19 cellular contexts compared by ENCODE assay signal in genomic region chr3:167728631-167729335, GRCh38. TPM values are rescaled to one million over a fixed set of nuclear protein-coding genes. Genes with fewer than 3 reads are reported as not detected.
A peak's percentile ranks its signal among the peaks of the same experiment; 100 is the strongest.
DNase-seq lines count a peak whose midpoint lies in the region; ATAC-seq and TF ChIP-seq lines count a peak whose summit lies in the region.
"Had no signal": no experiment of that assay in that cellular context is flagged by ENCODE, and none has a peak within 500 bp of the region (broad histone marks: within the 10 kb centered on the region; RNA-seq: fewer than 3 reads in every experiment).

No MANE protein-coding gene starts in this region.

- no peaks in the 10 kb centered on the region for H3K36me3 ChIP-seq in upper lobe of right lung
- H3K36me3 ChIP-seq: ovary, thyroid gland had no signal

- H3K4me1 Mint-ChIP-seq in natural killer cell (peaks cover 55 to 58% of the 10 kb centered on the region in 2 donors), WTC11 (peaks cover 79% of the 10 kb centered on the region)
- peaks cover 25 to 31% of the 10 kb centered on the region in 2 donors for H3K4me1 Mint-ChIP-seq in natural killer cell treated with Interleukin-12 subunit alpha and Interleukin-12 subunit beta and Interleukin-15 and Interleukin-18, amount 100 ng/mL, for 72 hours (ENCODE audit: low read depth in 2 of 2)
- H3K4me1 Mint-ChIP-seq in activated T-cell treated with anti-CD3 and anti-CD28 coated beads, Interleukin-2, amount 50 U/mL, for 4 hours (ENCODE audit: low read depth): peaks cover 50% of the 10 kb centered on the region

- no peaks in the 10 kb centered on the region for H3K36me3 Mint-ChIP-seq in natural killer cell
- H3K36me3 Mint-ChIP-seq in natural killer cell treated with Interleukin-12 subunit alpha and Interleukin-12 subunit beta and Interleukin-15 and Interleukin-18, amount 100 ng/mL, for 72 hours: no peaks in the 10 kb centered on the region
- H3K36me3 Mint-ChIP-seq in WTC11: no peaks in the 10 kb centered on the region
- peaks cover 7% of the 10 kb centered on the region for H3K36me3 Mint-ChIP-seq in activated T-cell treated with anti-CD3 and anti-CD28 coated beads, Interleukin-2, amount 50 U/mL, for 4 hours (ENCODE audit: insufficient read depth)
- H3K36me3 Mint-ChIP-seq: activated naive CD8-positive, alpha-beta T cell had no signal

- no peaks in the 10 kb centered on the region for H3K9me3 ChIP-seq in upper lobe of right lung
- H3K9me3 ChIP-seq: ovary, thyroid gland had no signal

- DNase-seq in natural killer cell (no peak), WTC11 (ENCODE audit: low spot score) (no peak), left ventricle myocardium superior (no peak), upper lobe of right lung (no peak), GM10248 (ENCODE audit: extremely low spot score) (no peak), SHP77 treated with DMSO at 0.1 percent for 48 hours (lab: John Stamatoyannopoulos, UW) (no peak)
- no peak for DNase-seq in natural killer cell treated with Interleukin-12 subunit alpha and Interleukin-12 subunit beta and Interleukin-15 and Interleukin-18, amount 100 ng/mL, for 72 hours (ENCODE audit: low spot score)
- DNase-seq in activated T-cell treated with anti-CD3 and anti-CD28 coated beads, Interleukin-2, amount 50 U/mL, for 4 hours: no peak
- DNase-seq: activated CD8-positive, alpha-beta memory T cell treated with anti-CD3 and anti-CD28 coated beads for 24 hours; DMS79; H7; KG1; NCI-H187; ovary; stimulated activated CD4-positive, alpha-beta T cell treated with anti-CD3 and anti-CD28 coated beads, Interleukin-2, amount 100 ng/mL, for 24 hours; stimulated activated naive CD8-positive, alpha-beta T cell treated with anti-CD3 and anti-CD28 coated beads, Interleukin-15, Interleukin-2, amounts not matched to agents 100 U/mL and 50 U/mL, for 24 hours; T-helper 9 cell; thyroid gland had no signal

- intact Hi-C loops in natural killer cell (cut with micrococcal nuclease): no loop called here
- intact Hi-C loops in left ventricle myocardium superior (cut with micrococcal nuclease): no loop called here
- intact Hi-C loops in upper lobe of right lung (cut with DNase I): no loop called here

- no peaks in the 10 kb centered on the region for H3K27me3 ChIP-seq in upper lobe of right lung
- H3K27me3 ChIP-seq: ovary, thyroid gland had no signal

- no peak for ATAC-seq in natural killer cell
- ATAC-seq in natural killer cell treated with Interleukin-12 subunit alpha and Interleukin-12 subunit beta and Interleukin-15 and Interleukin-18, amount 100 ng/mL, for 72 hours: no peak
- ATAC-seq in WTC11: no peak
- peak; percentile 90 for ATAC-seq in left ventricle myocardium superior
- peak; percentile 54 for ATAC-seq in upper lobe of right lung
- no peak for ATAC-seq in activated T-cell treated with anti-CD3 and anti-CD28 coated beads, Interleukin-2, amount 50 U/mL, for 4 hours
- ATAC-seq: stimulated activated naive CD8-positive, alpha-beta T cell treated with anti-CD3 and anti-CD28 coated beads, Interleukin-15, Interleukin-2, amounts not matched to agents 100 U/mL and 50 U/mL, for 24 hours had no signal

- H3K4me3 Mint-ChIP-seq in natural killer cell (no peak overlapping the region), WTC11 (no peak overlapping the region)
- no peak overlapping the region for H3K4me3 Mint-ChIP-seq in natural killer cell treated with Interleukin-12 subunit alpha and Interleukin-12 subunit beta and Interleukin-15 and Interleukin-18, amount 100 ng/mL, for 72 hours
- H3K4me3 Mint-ChIP-seq in activated T-cell treated with anti-CD3 and anti-CD28 coated beads, Interleukin-2, amount 50 U/mL, for 4 hours: no peak overlapping the region
- H3K4me3 Mint-ChIP-seq: activated naive CD8-positive, alpha-beta T cell had no signal

- H3K4me3 ChIP-seq in upper lobe of right lung: no peak overlapping the region
- H3K4me3 ChIP-seq: ovary, thyroid gland had no signal

- peaks cover 22% of the 10 kb centered on the region for H3K4me1 ChIP-seq in upper lobe of right lung

- H3K9me3 Mint-ChIP-seq in natural killer cell (no peaks in the 10 kb centered on the region), WTC11 (no peaks in the 10 kb centered on the region)
- no peaks in the 10 kb centered on the region for H3K9me3 Mint-ChIP-seq in natural killer cell treated with Interleukin-12 subunit alpha and Interleukin-12 subunit beta and Interleukin-15 and Interleukin-18, amount 100 ng/mL, for 72 hours
- H3K9me3 Mint-ChIP-seq in activated T-cell treated with anti-CD3 and anti-CD28 coated beads, Interleukin-2, amount 50 U/mL, for 4 hours: no peaks in the 10 kb centered on the region

- CTCF ChIA-PET in WTC11 (lab: Charles Lee): no interaction called here
- CTCF ChIA-PET in GM10248 (lab: Yijun Ruan, JAX): interaction anchor here (1.6 kb wide), 1 partner anchor 13 kb away, joined by 6 read pairs; no protein-coding TSS in a partner anchor

- H3K27ac Mint-ChIP-seq in natural killer cell (peak overlapping the region; percentile 10 to 37), WTC11 (peak overlapping the region; percentile 17; the same call in 1 of the 2 replicates)
- no peak overlapping the region for H3K27ac Mint-ChIP-seq in natural killer cell treated with Interleukin-12 subunit alpha and Interleukin-12 subunit beta and Interleukin-15 and Interleukin-18, amount 100 ng/mL, for 72 hours
- H3K27ac Mint-ChIP-seq: activated naive CD8-positive, alpha-beta T cell had no signal

- H3K27me3 Mint-ChIP-seq in natural killer cell (ENCODE audit: low read depth in 2 of 2): no peaks in the 10 kb centered on the region
- no peaks in the 10 kb centered on the region for H3K27me3 Mint-ChIP-seq in natural killer cell treated with Interleukin-12 subunit alpha and Interleukin-12 subunit beta and Interleukin-15 and Interleukin-18, amount 100 ng/mL, for 72 hours
- H3K27me3 Mint-ChIP-seq in WTC11 (ENCODE audit: low read depth): no peaks in the 10 kb centered on the region
- no peaks in the 10 kb centered on the region for H3K27me3 Mint-ChIP-seq in activated T-cell treated with anti-CD3 and anti-CD28 coated beads, Interleukin-2, amount 50 U/mL, for 4 hours (ENCODE audit: low read depth)
- H3K27me3 Mint-ChIP-seq: activated naive CD8-positive, alpha-beta T cell had no signal

- TF ChIP-seq CTCF in natural killer cell (IDR thresholded peaks at IDR 0.05) (no peak), WTC11 (IDR thresholded peaks at IDR 0.05) (no peak), upper lobe of right lung (IDR thresholded peaks at IDR 0.05) (no peak), GM10248 (IDR thresholded peaks at IDR 0.05; ENCODE audit: control extremely low read depth, extremely low read depth, low read depth, missing control alignments) (no peak)

- POLR2A ChIA-PET in WTC11 (lab: Charles Lee): no interaction called here
- POLR2A ChIA-PET in GM10248 (lab: Yijun Ruan, JAX): no interaction called here

- H3K27ac ChIP-seq in upper lobe of right lung: no peak overlapping the region
- H3K27ac ChIP-seq: ovary, thyroid gland had no signal

TF ChIP-seq in WTC11, 78 proteins besides CTCF, POLR2A, EP300 and RAD21 (continues in another document):
- no peak for TF ChIP-seq MXD4 (CRISPR knock-in tag; IDR thresholded peaks at IDR 0.05; ENCODE audit: borderline replicate concordance)
- TF ChIP-seq CBFB (CRISPR knock-in tag; IDR thresholded peaks at IDR 0.05; ENCODE audit: low read depth): no peak
- no peak for TF ChIP-seq AFF4 (CRISPR knock-in tag; IDR thresholded peaks at IDR 0.05; ENCODE audit: borderline replicate concordance)

RNA-seq across cellular contexts. Expression of gene PDCD10, which starts 5.9 kb away (rescaled TPM):
- total RNA-seq in natural killer cell: 10 to 100 TPM; 50.6 to 58.3 (median 50.8) TPM
- total RNA-seq in natural killer cell treated with Interleukin-12 subunit alpha and Interleukin-12 subunit beta and Interleukin-15 and Interleukin-18, amount 100 ng/mL, for 72 hours: 10 to 100 TPM; 69.7 to 88.7 TPM
- 58.3 to 60.8 TPM (median 58.5 TPM) in 3 replicates for total RNA-seq in WTC11 (2021)
- total RNA-seq in left ventricle myocardium superior: 34.7 TPM
- 53.2 TPM for total RNA-seq in upper lobe of right lung
- total RNA-seq in activated T-cell treated with anti-CD3 and anti-CD28 coated beads, Interleukin-2, amount 50 U/mL, for 4 hours: 10 to 100 TPM; 68.2 to 69.5 (median 68.4) TPM

RNA-seq across cellular contexts. Expression of gene SERPINI1, which starts 6.7 kb away (rescaled TPM):
- total RNA-seq in natural killer cell (1 to 10 TPM; 5.6 to 9.3 (median 8.5) TPM), WTC11 (2021) (4.5 to 6.4 TPM (median 6.1 TPM) in 3 replicates), left ventricle myocardium superior (5.1 TPM), upper lobe of right lung (7.1 TPM)
- total RNA-seq in natural killer cell treated with Interleukin-12 subunit alpha and Interleukin-12 subunit beta and Interleukin-15 and Interleukin-18, amount 100 ng/mL, for 72 hours: 1 to 10 TPM; 2.9 to 4.1 TPM
- 1 to 10 TPM in 1 of 3 donors, under 1 TPM in 2; 0.63 to 1.4 (median 0.94) TPM for total RNA-seq in activated T-cell treated with anti-CD3 and anti-CD28 coated beads, Interleukin-2, amount 50 U/mL, for 4 hours

Comparison
In these comparisons a context has a peak if more than half of its experiments do, and no peak if none do; other contexts are left out.
1. H3K27ac Mint-ChIP-seq: peak in natural killer cell (2 of 2) and WTC11 (single experiment); none in natural killer cell treated with Interleukin-12 subunit alpha and Interleukin-12 subunit beta and Interleukin-15 and Interleukin-18, amount 100 ng/mL, for 72 hours (0 of 2).
2. ATAC-seq: peak in left ventricle myocardium superior (single experiment) and upper lobe of right lung (single experiment); none in natural killer cell (0 of 3), natural killer cell treated with Interleukin-12 subunit alpha and Interleukin-12 subunit beta and Interleukin-15 and Interleukin-18, amount 100 ng/mL, for 72 hours (0 of 2), WTC11 (single experiment) and activated T-cell treated with anti-CD3 and anti-CD28 coated beads, Interleukin-2, amount 50 U/mL, for 4 hours (0 of 2).